Comparison of ENCODE assay signal across 17 cellular contexts in the genomic region with DNA sequence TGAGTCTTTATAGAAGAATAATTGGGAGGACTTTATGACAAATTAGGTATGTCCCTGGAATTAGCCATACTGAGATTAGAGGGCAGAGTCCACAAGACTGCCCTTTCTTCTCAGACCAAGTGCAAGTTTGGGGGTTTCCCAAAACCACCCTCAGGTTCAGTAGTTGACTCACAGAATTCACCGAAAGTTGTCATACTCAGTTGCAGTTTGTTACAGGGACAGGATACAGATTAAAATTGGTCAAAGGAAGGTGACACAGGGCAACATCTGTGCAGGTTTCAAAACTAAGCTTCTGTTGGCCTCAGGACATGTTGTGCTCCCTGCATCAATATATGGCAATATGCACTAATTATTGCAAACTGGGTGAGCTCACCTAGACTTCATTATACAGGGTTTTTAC. TPM values are rescaled to one million over a fixed set of nuclear protein-coding genes. Genes with fewer than 3 reads are reported as not detected.
DNase-seq lines count a peak whose midpoint lies in the region; ATAC-seq, FAIRE-seq and TF ChIP-seq lines count a peak whose summit lies in the region.
"Had no signal": no experiment of that assay in that cellular context is flagged by ENCODE, and none has a peak within 500 bp of the region (broad histone marks: within the 10 kb centered on the region; RNA-seq: fewer than 3 reads in every experiment).

No MANE protein-coding gene starts in this region.

- TF ChIP-seq CTCF in GM10248 (IDR thresholded peaks at IDR 0.05; ENCODE audit: control extremely low read depth, extremely low read depth, low read depth, missing control alignments) (no peak), osteocyte (IDR thresholded peaks at IDR 0.05) (no peak)

- ATAC-seq in HG02678 (IDR thresholded peaks at IDR 0.05; ENCODE audit: unreplicated experiment) (peak; percentile 73), HG03378 (IDR thresholded peaks at IDR 0.05; ENCODE audit: unreplicated experiment) (peak; percentile 84), GM21825 (IDR thresholded peaks at IDR 0.05; ENCODE audit: unreplicated experiment) (no peak)
- ATAC-seq: A549; lower lobe of right lung; naive thymus-derived CD8-positive, alpha-beta T cell; T-cell had no signal

- H3K9me3 Mint-ChIP-seq in osteocyte (ENCODE audit: unreplicated experiment) = peaks cover 9% of the 10 kb centered on the region

- no peak overlapping the region for H3K4me3 Mint-ChIP-seq in osteocyte (ENCODE audit: unreplicated experiment)
- H3K4me3 Mint-ChIP-seq: CD4-positive, alpha-beta memory T cell; naive thymus-derived CD8-positive, alpha-beta T cell; T-cell had no signal

- H3K36me3 Mint-ChIP-seq in osteocyte (ENCODE audit: unreplicated experiment) = peaks cover 4% of the 10 kb centered on the region

- CTCF ChIA-PET in GM10248 (lab: Yijun Ruan, JAX) = no interaction called here

- POLR2A ChIA-PET in GM10248 (lab: Yijun Ruan, JAX) = no interaction called here

- FAIRE-seq in GM19239 (lab: Jason Lieb, UNC) = peak; percentile 40
- no peak for FAIRE-seq in H54 (lab: Jason Lieb, UNC)
- FAIRE-seq: A549 had no signal

- no peak overlapping the region for H3K27ac Mint-ChIP-seq in osteocyte (ENCODE audit: unreplicated experiment)
- H3K27ac Mint-ChIP-seq: CD4-positive, alpha-beta memory T cell; naive thymus-derived CD8-positive, alpha-beta T cell; T-cell had no signal

- H3K27me3 Mint-ChIP-seq in osteocyte (ENCODE audit: unreplicated experiment) = no peaks in the 10 kb centered on the region

- DNase-seq in GM10248 (ENCODE audit: extremely low spot score) = peak; percentile 34
- DNase-seq in GM19239 (ENCODE audit: insufficient read length, low spot score) = no peak
- DNase-seq in H54 (ENCODE audit: insufficient read length, low spot score) = no peak
- DNase-seq in NCI-H526 treated with DMSO at 0.1 percent for 48 hours (lab: John Stamatoyannopoulos, UW) = no peak
- no peak for DNase-seq in osteocyte (ENCODE audit: extremely low spot score, unreplicated experiment)
- DNase-seq: activated naive CD4-positive, alpha-beta T cell; CD4-positive, alpha-beta memory T cell; colonic mucosa; lower lobe of right lung; naive thymus-derived CD8-positive, alpha-beta T cell; NCI-H82; stimulated activated CD4-positive, alpha-beta T cell treated with anti-CD3 and anti-CD28 coated beads, Interleukin-12 subunit alpha, Interleukin-12 subunit beta, amount 100 ng/mL, for 4 hours; T-cell had no signal

- peaks cover 17% of the 10 kb centered on the region for H3K4me1 Mint-ChIP-seq in osteocyte (ENCODE audit: unreplicated experiment)

- no peak for TF ChIP-seq POLR2A in H54 (IDR thresholded peaks at IDR 0.05; ENCODE audit: low read depth, low read length)

RNA-seq across cellular contexts. Expression of a gene that starts 3.8 kb away (rescaled TPM):
- total RNA-seq in osteocyte = 15.7 and 17.5 TPM in 2 replicates
- total RNA-seq: CD4-positive, alpha-beta memory T cell had no signal
